ENCODE assay signal across 22 cellular contexts in genomic region chr5:175116466-175117048, GRCh38.
A peak's percentile ranks its signal among the peaks of the same experiment; 100 is the strongest.
DNase-seq lines count a peak whose midpoint lies in the region; ATAC-seq, FAIRE-seq and TF ChIP-seq lines count a peak whose summit lies in the region.
"Had no signal": no experiment of that assay in that cellular context is flagged by ENCODE, and none has a peak within 500 bp of the region (broad histone marks: within the 10 kb centered on the region; RNA-seq: fewer than 3 reads in every experiment).

No MANE protein-coding gene starts in this region.

- H3K27me3 ChIP-seq in H1 (replicated peaks in 1 of 4; ENCODE audit: control insufficient read depth in 3 of 4, extremely low read depth in 1 of 4, insufficient read depth in 3 of 4, low read length in 3 of 4) (no peaks in the 10 kb centered on the region), neuronal stem cell (ENCODE audit: control insufficient read depth in 3 of 3, insufficient read depth in 3 of 3, low read depth in 1 of 3, low read length in 3 of 3) (no peaks in the 10 kb centered on the region)
- H3K27me3 ChIP-seq: BLaER1 had no signal

- no peak overlapping the region for H2AK5ac ChIP-seq in H1 (ENCODE audit: low read depth, low read length)
- H2AK5ac ChIP-seq in neuronal stem cell (ENCODE audit: low read depth, low read length): no peak overlapping the region

- CTCF ChIA-PET in H1 (lab: Charles Lee; ENCODE audit: partially characterized antibody): interaction anchor here (0.6 kb wide), 1 partner anchor 82 kb away, joined by 3 read pairs; no protein-coding TSS in a partner anchor

- peaks cover 0 to 6% (median 3%) of the 10 kb centered on the region in 4 experiments; a peak in 2 of 7 replicates for H3K4me1 ChIP-seq in H1 (replicated peaks in 1 of 4; ENCODE audit: control insufficient read depth in 3 of 4, insufficient read depth in 4 of 4, low read length in 3 of 4)
- peaks cover 0 to 6% of the 10 kb centered on the region in 2 donors for H3K4me1 ChIP-seq in neuronal stem cell (ENCODE audit: control insufficient read depth in 2 of 2, insufficient read depth in 1 of 2, low read depth in 1 of 2, low read length in 2 of 2)
- H3K4me1 ChIP-seq: BLaER1, Caco-2 had no signal

- FAIRE-seq in H1 (lab: Jason Lieb, UNC): no peak
- FAIRE-seq: A204.1, G401.6, GM12892, H54 had no signal

- H2AFZ ChIP-seq in H1 (ENCODE audit: low read length) (no peak overlapping the region), neuronal stem cell (ENCODE audit: low read length) (no peak overlapping the region)
- H2AFZ ChIP-seq: GM23248 had no signal

- no peaks in the 10 kb centered on the region for H3K27me3 Mint-ChIP-seq in activated CD4-positive, alpha-beta T cell treated with anti-CD3 and anti-CD28 coated beads, Interleukin-2, amount 10 ng/mL, durations not matched to agents 24 days and 14 days
- H3K27me3 Mint-ChIP-seq: CD4-positive, CD25-positive, alpha-beta regulatory T cell had no signal

- no peaks in the 10 kb centered on the region for H3K36me3 ChIP-seq in H1 (ENCODE audit: control insufficient read depth in 2 of 4, insufficient read depth in 4 of 4, low read length in 3 of 4)
- no peaks in the 10 kb centered on the region for H3K36me3 ChIP-seq in neuronal stem cell (replicated peaks in 1 of 2; ENCODE audit: control insufficient read depth in 2 of 2, insufficient read depth in 2 of 2, low read length in 2 of 2)
- H3K36me3 ChIP-seq: BLaER1 had no signal

- H3K23ac ChIP-seq in H1 (ENCODE audit: insufficient read length) (no peak overlapping the region), neuronal stem cell (ENCODE audit: low read depth, low read length, poor library complexity) (no peak overlapping the region)

- H3K9me3 ChIP-seq in H1 (ENCODE audit: insufficient read depth in 2 of 2, low read depth in 1 of 2, low read length in 1 of 2) (peaks cover 2 to 6% of the 10 kb centered on the region in 2 experiments; a peak in 1 of 4 replicates), neuronal stem cell (replicated peaks in 1 of 2; ENCODE audit: control insufficient read depth in 2 of 2, insufficient read depth in 1 of 2, low read depth in 1 of 2, low read length in 2 of 2) (peaks cover 0 to 4% of the 10 kb centered on the region in 2 donors)
- H3K9me3 ChIP-seq: Caco-2 had no signal

- H3K23me2 ChIP-seq in H1 (ENCODE audit: low read depth, low read length): no peaks in the 10 kb centered on the region; the same call in 1 of the 2 replicates

- no peaks in the 10 kb centered on the region for H3K79me2 ChIP-seq in H1 (ENCODE audit: control insufficient read depth in 1 of 2, insufficient read depth in 2 of 2, low read length in 2 of 2)

- no peak overlapping the region for H3K27ac Mint-ChIP-seq in activated CD4-positive, alpha-beta T cell treated with anti-CD3 and anti-CD28 coated beads, Interleukin-2, amount 10 ng/mL, durations not matched to agents 24 days and 14 days
- H3K27ac Mint-ChIP-seq: B cell; CD4-positive, CD25-positive, alpha-beta regulatory T cell; CD8-positive, alpha-beta T cell had no signal

- H4K20me1 ChIP-seq in H1 (replicated peaks in 1 of 2; ENCODE audit: control insufficient read depth in 1 of 2, insufficient read depth in 2 of 2, low read length in 2 of 2): no peaks in the 10 kb centered on the region
- H4K20me1 ChIP-seq: BLaER1 had no signal

- H3K4me3 ChIP-seq in H1 (ENCODE audit: extremely low read depth in 1 of 4, insufficient read depth in 2 of 4, low read depth in 3 of 4, low read length in 4 of 4): no peak overlapping the region
- no peak overlapping the region for H3K4me3 ChIP-seq in neuronal stem cell (ENCODE audit: low read length in 2 of 2)
- H3K4me3 ChIP-seq: BLaER1, GM23248 had no signal

- no peak overlapping the region for H2BK120ac ChIP-seq in H1 (replicated peaks; ENCODE audit: low read depth, low read length)
- no peak overlapping the region for H2BK120ac ChIP-seq in neuronal stem cell (ENCODE audit: low read depth, low read length)

- TF ChIP-seq CTCF in H1 (IDR thresholded peaks at IDR 0.05; ENCODE audit: control extremely low read depth in 1 of 3, insufficient read depth in 1 of 3, low read depth in 1 of 3, low read length in 3 of 3): no peak

- H3K18ac ChIP-seq in H1 (ENCODE audit: extremely low read depth, low read length) (no peak overlapping the region), neuronal stem cell (ENCODE audit: low read length) (no peak overlapping the region)

- H3K79me1 ChIP-seq in H1 (ENCODE audit: low read depth, low read length) (no peaks in the 10 kb centered on the region), neuronal stem cell (ENCODE audit: low read depth, low read length) (no peaks in the 10 kb centered on the region)

- 93% methylated on average over 3 of the region's 3 CpGs; no CpG with 5 or more reads in 1 of the 2 experiments for WGBS in H1 (ENCODE audit: extremely low coverage in 1 of 2, insufficient coverage in 1 of 2, insufficient read length in 1 of 2, insufficient replicate concordance in 2 of 2, low coverage in 1 of 2, low lambda C conversion rate in 2 of 2, missing lambda C conversion rate in 1 of 2), 2 experiments
- no CpG with 5 or more reads among the region's 3 CpGs for WGBS in neuronal stem cell (ENCODE audit: extremely low coverage in 2 of 2, insufficient read length in 2 of 2, insufficient replicate concordance in 1 of 2), 2 donors

- no peak overlapping the region for H3K9ac ChIP-seq in H1 (replicated peaks in 1 of 4; ENCODE audit: extremely low read depth in 1 of 4, low read depth in 3 of 4, low read length in 3 of 4)
- no peak overlapping the region for H3K9ac ChIP-seq in neuronal stem cell (ENCODE audit: low read depth, low read length, poor library complexity)
- H3K9ac ChIP-seq: BLaER1, GM23248 had no signal

- no peak overlapping the region for H4K5ac ChIP-seq in H1 (ENCODE audit: insufficient read length, low read depth, low read length)

- ATAC-seq in HG03025 (IDR thresholded peaks at IDR 0.05; ENCODE audit: low FRiP score, unreplicated experiment): no peak
- no peak for ATAC-seq in GM21619 (IDR thresholded peaks at IDR 0.05; ENCODE audit: unreplicated experiment)
- ATAC-seq: CD8-positive, alpha-beta T cell had no signal

- no peak for TF ChIP-seq EP300 in H1 (IDR thresholded peaks at IDR 0.05; ENCODE audit: borderline replicate concordance in 1 of 2, low read depth in 2 of 2, low read length in 2 of 2)

- H3K27ac ChIP-seq in H1 (ENCODE audit: low read depth, low read length) (no peak overlapping the region), neuronal stem cell (replicated peaks; ENCODE audit: low read length) (no peak overlapping the region)
- H3K27ac ChIP-seq: 22Rv1, BLaER1, C4-2B, GM23248 had no signal

- no peak overlapping the region for H3K14ac ChIP-seq in H1 (ENCODE audit: insufficient read length)
- no peak overlapping the region for H3K14ac ChIP-seq in neuronal stem cell (ENCODE audit: low read length)

- 0 out of 2 replicates have a peak overlapping the region, but pooled peaks have one; percentile 92 for H2BK20ac ChIP-seq in H1 (ENCODE audit: low read length)

- H3K4me3 Mint-ChIP-seq in activated CD4-positive, alpha-beta T cell treated with anti-CD3 and anti-CD28 coated beads, Interleukin-2, amount 10 ng/mL, durations not matched to agents 24 days and 14 days: no peak overlapping the region
- H3K4me3 Mint-ChIP-seq: B cell; CD4-positive, CD25-positive, alpha-beta regulatory T cell; CD8-positive, alpha-beta T cell had no signal

- TF ChIP-seq RAD21 in H1 (IDR thresholded peaks at IDR 0.05 in 1 of 2, conservative IDR thresholded peaks at IDR 0.05 in 1 of 2; ENCODE audit: low read depth in 2 of 2, low read length in 2 of 2): no peak

- H3K56ac ChIP-seq in H1 (replicated peaks; ENCODE audit: insufficient read length, low read depth, low read length): no peak overlapping the region

- intact Hi-C loops in activated CD4-positive, alpha-beta T cell treated with anti-CD3 and anti-CD28 coated beads, Interleukin-2, amount 10 ng/mL, durations not matched to agents 24 days and 14 days (cut with micrococcal nuclease): no loop called here

- H3K4me2 ChIP-seq in H1 (ENCODE audit: insufficient read depth in 1 of 2, low read depth in 2 of 2, low read length in 2 of 2): no peak overlapping the region
- H3K4me2 ChIP-seq in neuronal stem cell (ENCODE audit: insufficient read depth, low read length, poor library complexity, severe bottlenecking): no peak overlapping the region
- H3K4me2 ChIP-seq: BLaER1 had no signal

- no peak for TF ChIP-seq POLR2A in H1 (IDR thresholded peaks at IDR 0.05; ENCODE audit: control extremely low read depth in 1 of 2, low read depth in 2 of 2, low read length in 2 of 2)

- H4K8ac ChIP-seq in H1 (ENCODE audit: extremely low read depth, insufficient read depth, low read length) (no peak overlapping the region), neuronal stem cell (ENCODE audit: low read depth, low read length) (no peak overlapping the region)

- no peaks in the 10 kb centered on the region for H3K36me3 Mint-ChIP-seq in activated CD4-positive, alpha-beta T cell treated with anti-CD3 and anti-CD28 coated beads, Interleukin-2, amount 10 ng/mL, durations not matched to agents 24 days and 14 days (ENCODE audit: low read depth)
- H3K36me3 Mint-ChIP-seq: CD4-positive, CD25-positive, alpha-beta regulatory T cell; CD8-positive, alpha-beta T cell had no signal

- H2BK12ac ChIP-seq in H1 (ENCODE audit: low read depth, low read length) (no peak overlapping the region), neuronal stem cell (ENCODE audit: low read length) (peak overlapping the region; percentile 43)

- no peaks in the 10 kb centered on the region for H3K4me1 Mint-ChIP-seq in activated CD4-positive, alpha-beta T cell treated with anti-CD3 and anti-CD28 coated beads, Interleukin-2, amount 10 ng/mL, durations not matched to agents 24 days and 14 days
- H3K4me1 Mint-ChIP-seq: B cell; CD4-positive, CD25-positive, alpha-beta regulatory T cell had no signal

- no peak overlapping the region for H2BK15ac ChIP-seq in H1 (ENCODE audit: low read length)
- H2BK15ac ChIP-seq in neuronal stem cell (ENCODE audit: low read length): no peak overlapping the region

- no peaks in the 10 kb centered on the region for H3K9me3 Mint-ChIP-seq in activated CD4-positive, alpha-beta T cell treated with anti-CD3 and anti-CD28 coated beads, Interleukin-2, amount 10 ng/mL, durations not matched to agents 24 days and 14 days
- H3K9me3 Mint-ChIP-seq: CD8-positive, alpha-beta T cell had no signal

- H3K4ac ChIP-seq in H1 (replicated peaks; ENCODE audit: insufficient read length, low read depth, low read length) (no peak overlapping the region), neuronal stem cell (ENCODE audit: low read length) (no peak overlapping the region)

- H4K91ac ChIP-seq in H1 (replicated peaks; ENCODE audit: insufficient read length, low read length): no peak overlapping the region
- H4K91ac ChIP-seq in neuronal stem cell (ENCODE audit: low read depth, low read length, poor library complexity): peak overlapping the region; percentile 46

- POLR2A ChIA-PET in H1 (lab: Charles Lee; ENCODE audit: partially characterized antibody): no interaction called here

- DNase-seq in activated CD4-positive, alpha-beta T cell treated with anti-CD3 and anti-CD28 coated beads, Interleukin-2, amount 10 ng/mL, durations not matched to agents 24 days and 14 days: peak; percentile 20
- no peak for DNase-seq in activated CD4-positive, alpha-beta T cell treated with anti-CD3 and anti-CD28 coated beads for 4 hours
- DNase-seq in H1 (ENCODE audit: low read depth in 1 of 2, low spot score in 2 of 2) (no peak), neuronal stem cell (ENCODE audit: low spot score) (no peak)
- no peak for DNase-seq in activated CD8-positive, alpha-beta memory T cell treated with anti-CD3 and anti-CD28 coated beads, Interleukin-2, amount 50 U/mL, for 4 hours
- DNase-seq: Caco-2; CD4-positive, CD25-positive, alpha-beta regulatory T cell; CD8-positive, alpha-beta T cell; DMS153; DND-41; GM23248; HCEC 1CT had no signal

- H2BK5ac ChIP-seq in H1 (ENCODE audit: low read depth, low read length) (no peak overlapping the region), neuronal stem cell (ENCODE audit: low read length) (no peak overlapping the region)
